2 cellular contexts compared by ENCODE assay signal in genomic region chr5:111235635-111236034, GRCh38.
TF ChIP-seq lines count a peak whose summit lies in the region.

No MANE protein-coding gene starts in this region.

TF ChIP-seq in GM23338, 12 proteins besides CTCF, POLR2A, EP300 and RAD21:
- TF ChIP-seq ZNF114 (CRISPR knock-in tag; IDR thresholded peaks at IDR 0.05) (no peak), ZNF331 (CRISPR knock-in tag; IDR thresholded peaks at IDR 0.05; ENCODE audit: low read depth) (no peak), NANOG (IDR thresholded peaks at IDR 0.05; ENCODE audit: borderline replicate concordance) (no peak), EZH2phosphoT487 (IDR thresholded peaks at IDR 0.05; ENCODE audit: unreplicated experiment) (no peak), JUNB (IDR thresholded peaks at IDR 0.05; ENCODE audit: unreplicated experiment) (no peak), STAT1 (IDR thresholded peaks at IDR 0.05; ENCODE audit: unreplicated experiment) (no peak), EZH2 (IDR thresholded peaks at IDR 0.05; ENCODE audit: low read depth, unreplicated experiment) (no peak), POLR2AphosphoS5 (IDR thresholded peaks at IDR 0.05; ENCODE audit: low read depth) (no peak), REST (IDR thresholded peaks at IDR 0.05; ENCODE audit: unreplicated experiment) (no peak), CREB1 (CRISPR knock-in tag; IDR thresholded peaks at IDR 0.05; ENCODE audit: low read depth) (no peak)
- TF ChIP-seq, protein P1, sequence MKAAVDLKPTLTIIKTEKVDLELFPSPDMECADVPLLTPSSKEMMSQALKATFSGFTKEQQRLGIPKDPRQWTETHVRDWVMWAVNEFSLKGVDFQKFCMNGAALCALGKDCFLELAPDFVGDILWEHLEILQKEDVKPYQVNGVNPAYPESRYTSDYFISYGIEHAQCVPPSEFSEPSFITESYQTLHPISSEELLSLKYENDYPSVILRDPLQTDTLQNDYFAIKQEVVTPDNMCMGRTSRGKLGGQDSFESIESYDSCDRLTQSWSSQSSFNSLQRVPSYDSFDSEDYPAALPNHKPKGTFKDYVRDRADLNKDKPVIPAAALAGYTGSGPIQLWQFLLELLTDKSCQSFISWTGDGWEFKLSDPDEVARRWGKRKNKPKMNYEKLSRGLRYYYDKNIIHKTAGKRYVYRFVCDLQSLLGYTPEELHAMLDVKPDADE (IDR thresholded peaks at IDR 0.05): no peak
- TF ChIP-seq, protein P2, sequence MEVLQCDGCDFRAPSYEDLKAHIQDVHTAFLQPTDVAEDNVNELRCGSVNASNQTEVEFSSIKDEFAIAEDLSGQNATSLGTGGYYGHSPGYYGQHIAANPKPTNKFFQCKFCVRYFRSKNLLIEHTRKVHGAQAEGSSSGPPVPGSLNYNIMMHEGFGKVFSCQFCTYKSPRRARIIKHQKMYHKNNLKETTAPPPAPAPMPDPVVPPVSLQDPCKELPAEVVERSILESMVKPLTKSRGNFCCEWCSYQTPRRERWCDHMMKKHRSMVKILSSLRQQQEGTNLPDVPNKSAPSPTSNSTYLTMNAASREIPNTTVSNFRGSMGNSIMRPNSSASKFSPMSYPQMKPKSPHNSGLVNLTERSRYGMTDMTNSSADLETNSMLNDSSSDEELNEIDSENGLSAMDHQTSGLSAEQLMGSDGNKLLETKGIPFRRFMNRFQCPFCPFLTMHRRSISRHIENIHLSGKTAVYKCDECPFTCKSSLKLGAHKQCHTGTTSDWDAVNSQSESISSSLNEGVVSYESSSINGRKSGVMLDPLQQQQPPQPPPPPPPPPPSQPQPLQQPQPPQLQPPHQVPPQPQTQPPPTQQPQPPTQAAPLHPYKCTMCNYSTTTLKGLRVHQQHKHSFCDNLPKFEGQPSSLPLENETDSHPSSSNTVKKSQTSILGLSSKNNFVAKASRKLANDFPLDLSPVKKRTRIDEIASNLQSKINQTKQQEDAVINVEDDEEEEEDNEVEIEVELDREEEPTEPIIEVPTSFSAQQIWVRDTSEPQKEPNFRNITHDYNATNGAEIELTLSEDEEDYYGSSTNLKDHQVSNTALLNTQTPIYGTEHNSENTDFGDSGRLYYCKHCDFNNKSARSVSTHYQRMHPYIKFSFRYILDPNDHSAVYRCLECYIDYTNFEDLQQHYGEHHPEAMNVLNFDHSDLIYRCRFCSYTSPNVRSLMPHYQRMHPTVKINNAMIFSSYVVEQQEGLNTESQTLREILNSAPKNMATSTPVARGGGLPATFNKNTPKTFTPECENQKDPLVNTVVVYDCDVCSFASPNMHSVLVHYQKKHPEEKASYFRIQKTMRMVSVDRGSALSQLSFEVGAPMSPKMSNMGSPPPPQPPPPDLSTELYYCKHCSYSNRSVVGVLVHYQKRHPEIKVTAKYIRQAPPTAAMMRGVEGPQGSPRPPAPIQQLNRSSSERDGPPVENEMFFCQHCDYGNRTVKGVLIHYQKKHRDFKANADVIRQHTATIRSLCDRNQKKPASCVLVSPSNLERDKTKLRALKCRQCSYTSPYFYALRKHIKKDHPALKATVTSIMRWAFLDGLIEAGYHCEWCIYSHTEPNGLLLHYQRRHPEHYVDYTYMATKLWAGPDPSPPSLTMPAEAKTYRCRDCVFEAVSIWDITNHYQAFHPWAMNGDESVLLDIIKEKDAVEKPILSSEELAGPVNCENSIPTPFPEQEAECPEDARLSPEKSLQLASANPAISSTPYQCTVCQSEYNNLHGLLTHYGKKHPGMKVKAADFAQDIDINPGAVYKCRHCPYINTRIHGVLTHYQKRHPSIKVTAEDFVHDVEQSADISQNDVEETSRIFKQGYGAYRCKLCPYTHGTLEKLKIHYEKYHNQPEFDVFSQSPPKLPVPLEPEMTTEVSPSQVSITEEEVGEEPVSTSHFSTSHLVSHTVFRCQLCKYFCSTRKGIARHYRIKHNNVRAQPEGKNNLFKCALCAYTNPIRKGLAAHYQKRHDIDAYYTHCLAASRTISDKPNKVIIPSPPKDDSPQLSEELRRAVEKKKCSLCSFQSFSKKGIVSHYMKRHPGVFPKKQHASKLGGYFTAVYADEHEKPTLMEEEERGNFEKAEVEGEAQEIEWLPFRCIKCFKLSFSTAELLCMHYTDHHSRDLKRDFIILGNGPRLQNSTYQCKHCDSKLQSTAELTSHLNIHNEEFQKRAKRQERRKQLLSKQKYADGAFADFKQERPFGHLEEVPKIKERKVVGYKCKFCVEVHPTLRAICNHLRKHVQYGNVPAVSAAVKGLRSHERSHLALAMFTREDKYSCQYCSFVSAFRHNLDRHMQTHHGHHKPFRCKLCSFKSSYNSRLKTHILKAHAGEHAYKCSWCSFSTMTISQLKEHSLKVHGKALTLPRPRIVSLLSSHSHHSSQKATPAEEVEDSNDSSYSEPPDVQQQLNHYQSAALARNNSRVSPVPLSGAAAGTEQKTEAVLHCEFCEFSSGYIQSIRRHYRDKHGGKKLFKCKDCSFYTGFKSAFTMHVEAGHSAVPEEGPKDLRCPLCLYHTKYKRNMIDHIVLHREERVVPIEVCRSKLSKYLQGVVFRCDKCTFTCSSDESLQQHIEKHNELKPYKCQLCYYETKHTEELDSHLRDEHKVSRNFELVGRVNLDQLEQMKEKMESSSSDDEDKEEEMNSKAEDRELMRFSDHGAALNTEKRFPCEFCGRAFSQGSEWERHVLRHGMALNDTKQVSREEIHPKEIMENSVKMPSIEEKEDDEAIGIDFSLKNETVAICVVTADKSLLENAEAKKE (CRISPR knock-in tag; IDR thresholded peaks at IDR 0.05): no peak

TF ChIP-seq in HepG2, 621 proteins besides CTCF, POLR2A, EP300 and RAD21:
- TF ChIP-seq SIN3A (IDR thresholded peaks at IDR 0.05; ENCODE audit: borderline replicate concordance, low read depth, low read length): no peak
- TF ChIP-seq ZNF746 (CRISPR knock-in tag; IDR thresholded peaks at IDR 0.05): no peak
- no peak for TF ChIP-seq ZNF501 (CRISPR knock-in tag; IDR thresholded peaks at IDR 0.05)
- TF ChIP-seq HES4 (CRISPR knock-in tag; IDR thresholded peaks at IDR 0.05; ENCODE audit: borderline replicate concordance): no peak
- TF ChIP-seq ZHX1 (CRISPR knock-in tag; IDR thresholded peaks at IDR 0.05; ENCODE audit: low read depth): no peak
- no peak for TF ChIP-seq TEAD3 (CRISPR knock-in tag; optimal IDR thresholded peaks at IDR 0.05; ENCODE audit: borderline replicate concordance)
- no peak for TF ChIP-seq ZSCAN22 (CRISPR knock-in tag; IDR thresholded peaks at IDR 0.05)
- TF ChIP-seq ZNF24 (IDR thresholded peaks at IDR 0.05): no peak
- no peak for TF ChIP-seq ZUFSP (CRISPR knock-in tag; IDR thresholded peaks at IDR 0.05; ENCODE audit: borderline replicate concordance)
- no peak for TF ChIP-seq EEA1 (CRISPR knock-in tag; IDR thresholded peaks at IDR 0.05; ENCODE audit: borderline replicate concordance)
- TF ChIP-seq ZBTB8A (CRISPR knock-in tag; IDR thresholded peaks at IDR 0.05; ENCODE audit: borderline replicate concordance, low read depth): no peak
- no peak for TF ChIP-seq ARNT2 (CRISPR knock-in tag; IDR thresholded peaks at IDR 0.05; ENCODE audit: low read depth)
- TF ChIP-seq ZNF747 (CRISPR knock-in tag; IDR thresholded peaks at IDR 0.05; ENCODE audit: borderline replicate concordance): no peak
- no peak for TF ChIP-seq TCF7L2 (IDR thresholded peaks at IDR 0.05; ENCODE audit: low read depth, low read length)
- TF ChIP-seq DRAP1 (CRISPR knock-in tag; IDR thresholded peaks at IDR 0.05): no peak
- no peak for TF ChIP-seq PPARG (CRISPR knock-in tag; conservative IDR thresholded peaks at IDR 0.05)
- no peak for TF ChIP-seq ZNF124 (CRISPR knock-in tag; IDR thresholded peaks at IDR 0.05)
- TF ChIP-seq KDM5B (CRISPR knock-in tag; IDR thresholded peaks at IDR 0.05; ENCODE audit: borderline replicate concordance): no peak
- TF ChIP-seq ZNF674 (CRISPR knock-in tag; IDR thresholded peaks at IDR 0.05; ENCODE audit: low read depth): no peak
- no peak for TF ChIP-seq TAF1 (CRISPR knock-in tag; IDR thresholded peaks at IDR 0.05)
